8 cellular contexts compared by ENCODE assay signal in the genomic region with DNA sequence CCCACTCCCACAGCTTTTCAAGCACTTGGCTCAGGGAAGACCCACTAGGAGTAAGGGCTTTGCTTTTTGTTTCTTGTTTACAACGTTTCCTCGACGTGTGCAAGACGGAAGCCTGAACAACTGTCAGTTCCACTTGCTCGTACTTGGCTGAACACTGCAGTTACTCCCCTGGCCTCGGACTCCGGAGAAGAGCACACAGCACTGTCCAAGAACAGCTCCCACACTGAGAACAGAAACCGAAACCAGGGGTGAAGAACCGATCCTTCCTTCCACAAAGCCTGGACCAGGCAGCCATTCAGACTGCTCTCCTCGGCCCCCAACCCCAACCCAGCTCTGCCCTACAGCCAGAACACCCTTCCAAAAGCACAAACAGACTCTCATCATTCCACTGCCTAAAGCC. TPM values are rescaled to one million over a fixed set of nuclear protein-coding genes. Genes with fewer than 3 reads are reported as not detected.
A peak's percentile ranks its signal among the peaks of the same experiment; 100 is the strongest.
DNase-seq lines count a peak whose midpoint lies in the region; ATAC-seq, FAIRE-seq and TF ChIP-seq lines count a peak whose summit lies in the region.

No MANE protein-coding gene starts in this region.

- H3K9ac ChIP-seq in GM12878 (ENCODE audit: control insufficient read depth, insufficient read depth, low read length) (no peak overlapping the region), Karpas-422 (ENCODE audit: low read length) (no peak overlapping the region)

- no peak for TF ChIP-seq CTCF in GM12878 (IDR thresholded peaks at IDR 0.05 in 2 of 3, conservative IDR thresholded peaks at IDR 0.05 in 1 of 3; ENCODE audit: control insufficient read depth in 2 of 3, extremely low read depth in 1 of 3, insufficient read depth in 1 of 3, low read depth in 3 of 3, low read length in 3 of 3)

- H3K79me2 ChIP-seq in GM12878 (ENCODE audit: control insufficient read depth, insufficient read depth, low read length): peaks cover 90% of the 10 kb centered on the region
- H3K79me2 ChIP-seq in Karpas-422 (ENCODE audit: low read length): peaks cover 85% of the 10 kb centered on the region

- H4K20me1 ChIP-seq in GM12878 (ENCODE audit: control insufficient read depth, insufficient read depth): no peaks in the 10 kb centered on the region
- no peaks in the 10 kb centered on the region for H4K20me1 ChIP-seq in Karpas-422 (ENCODE audit: insufficient read depth, low read depth, low read length)

- no TSS peak for BruUV-seq in GM12878 (replicated peaks; lab: Mats Ljungman, UMichigan)

- H3K36me3 ChIP-seq in GM12878 (ENCODE audit: control insufficient read depth in 2 of 2, insufficient read depth in 2 of 2, low read length in 1 of 2) (peaks cover 6 to 11% of the 10 kb centered on the region in 2 experiments; a peak in 3 of 4 replicates), Karpas-422 (ENCODE audit: insufficient read depth, low read length) (no peaks in the 10 kb centered on the region)

- H3K27ac Mint-ChIP-seq in stimulated activated naive CD8-positive, alpha-beta T cell treated with anti-CD3 and anti-CD28 coated beads, Interleukin-15, amount 100 ng/mL, for 72 hours: peak overlapping the region; percentile 86 to 92

- TF ChIP-seq RAD21 in GM12878 (IDR thresholded peaks at IDR 0.05; ENCODE audit: insufficient read depth, low read depth, low read length): no peak

- DNase-seq in GM18507 (ENCODE audit: extremely low spot score, insufficient read length, low read depth) (no peak), Kasumi-1 (lab: John Stamatoyannopoulos, UW) (peak; percentile 72 to 79), GM12878 (ENCODE audit: low read depth, low spot score) (no peak), kidney tubule cell (ENCODE audit: low spot score) (peak; percentile 65), Karpas-422 (no peak)
- no peak for DNase-seq in stimulated activated naive CD8-positive, alpha-beta T cell treated with anti-CD3 and anti-CD28 coated beads, Interleukin-15, amount 100 ng/mL, for 72 hours
- no peak for DNase-seq in stimulated activated CD4-positive, alpha-beta T cell treated with anti-CD3 and anti-CD28 coated beads, Interleukin-12 subunit alpha, Interleukin-12 subunit beta, amount 100 ng/mL, for 4 hours

- POLR2A ChIA-PET in GM12878 (lab: Charles Lee): interaction anchor here (1.0 to 1.2 kb wide), 2 partner anchors 16 to 51 kb away, joined by 3 read pairs; no protein-coding TSS in a partner anchor

- H3K9me3 Mint-ChIP-seq in stimulated activated naive CD8-positive, alpha-beta T cell treated with anti-CD3 and anti-CD28 coated beads, Interleukin-15, amount 100 ng/mL, for 72 hours: no peaks in the 10 kb centered on the region

- H2AFZ ChIP-seq in GM12878 (ENCODE audit: control insufficient read depth, low read depth, low read length) (no peak overlapping the region), Karpas-422 (ENCODE audit: low read length) (no peak overlapping the region)

- RAD21 ChIA-PET in GM12878 (lab: Charles Lee; ENCODE audit: unreplicated experiment): interaction anchor here (1.1 to 1.3 kb wide), 3 partner anchors 11 to 184 kb away, joined by 3 to 4 read pairs (median 3); no protein-coding TSS in a partner anchor

- no peaks in the 10 kb centered on the region for H3K9me2 ChIP-seq in Karpas-422 (replicated peaks; ENCODE audit: insufficient read depth, low read length)

- H3K4me3 ChIP-seq in GM12878 (0 out of 2 replicates have a peak overlapping the region, but pooled peaks have one; percentile 21), Karpas-422 (ENCODE audit: low read length) (no peak overlapping the region)

- peak; percentile 81 for FAIRE-seq in GM18507 (lab: Jason Lieb, UNC)
- no peak for FAIRE-seq in GM12878 (lab: Jason Lieb, UNC)

- ATAC-seq in GM12878 (peak; percentile 59), HG03097 (IDR thresholded peaks at IDR 0.05; ENCODE audit: low FRiP score, unreplicated experiment) (no peak)
- ATAC-seq in stimulated activated naive CD8-positive, alpha-beta T cell treated with anti-CD3 and anti-CD28 coated beads, Interleukin-15, amount 100 ng/mL, for 72 hours: peak; percentile 29

- SMC1A ChIA-PET in GM12878 (lab: Charles Lee; ENCODE audit: uncharacterized antibody, unreplicated experiment): interaction anchor here (0.7 to 2.4 kb wide), 13 partner anchors 9 to 183 kb away, joined by 3 to 11 read pairs (median 3); no protein-coding TSS in a partner anchor

- H3K27me3 ChIP-seq in GM12878 (replicated peaks in 1 of 2; ENCODE audit: control insufficient read depth in 2 of 2, insufficient read depth in 2 of 2, low read length in 1 of 2): no peaks in the 10 kb centered on the region
- no peaks in the 10 kb centered on the region for H3K27me3 ChIP-seq in Karpas-422 (ENCODE audit: low read length)

- intact Hi-C loops in GM12878 (cut with micrococcal nuclease; ENCODE audit: unreplicated experiment): no loop called here

- no peaks in the 10 kb centered on the region for H3K27me3 Mint-ChIP-seq in stimulated activated naive CD8-positive, alpha-beta T cell treated with anti-CD3 and anti-CD28 coated beads, Interleukin-15, amount 100 ng/mL, for 72 hours

- peaks cover 49% of the 10 kb centered on the region for H3K4me1 ChIP-seq in GM12878 (ENCODE audit: control insufficient read depth, insufficient read depth, low read length)
- peaks cover 42% of the 10 kb centered on the region for H3K4me1 ChIP-seq in Karpas-422 (ENCODE audit: low read length)

- H3K27ac ChIP-seq in GM12878 (ENCODE audit: control insufficient read depth, insufficient read depth) (peak overlapping the region; percentile 27), Karpas-422 (ENCODE audit: low read length) (no peak overlapping the region)

- peak overlapping the region; percentile 84 for H3K4me3 Mint-ChIP-seq in stimulated activated naive CD8-positive, alpha-beta T cell treated with anti-CD3 and anti-CD28 coated beads, Interleukin-15, amount 100 ng/mL, for 72 hours

- CTCF ChIA-PET in GM12878 (lab: Yijun Ruan, JAX): interaction anchor here (1.1 kb wide), 1 partner anchor 12 kb away, joined by 3 read pairs; no protein-coding TSS in a partner anchor

- no peak for TF ChIP-seq EP300 in GM12878 (IDR thresholded peaks at IDR 0.05; ENCODE audit: borderline replicate concordance in 1 of 2, control insufficient read depth in 1 of 2, low read depth in 2 of 2, low read length in 2 of 2)

- 49% methylated on average over 10 of the region's 10 CpGs for WGBS in GM12878 (ENCODE audit: insufficient coverage, insufficient replicate concordance, low lambda C conversion rate, missing lambda C conversion rate)

- H3K9me3 ChIP-seq in GM12878 (replicated peaks; ENCODE audit: control insufficient read depth, insufficient read depth, low read length) (no peaks in the 10 kb centered on the region; the same call in 2 of the 3 replicates), Karpas-422 (ENCODE audit: low read length) (no peaks in the 10 kb centered on the region)

- H3K4me2 ChIP-seq in GM12878 (ENCODE audit: control insufficient read depth, insufficient read depth) (peak overlapping the region; percentile 62), Karpas-422 (ENCODE audit: low read depth, low read length, poor library complexity, severe bottlenecking) (no peak overlapping the region)

- no peak for TF ChIP-seq POLR2A in GM12878 (IDR thresholded peaks at IDR 0.05; ENCODE audit: low read depth, low read length)

- in situ Hi-C loops in GM12878 (cut with MboI): no loop called here

- peaks cover 94% of the 10 kb centered on the region for H3K4me1 Mint-ChIP-seq in stimulated activated naive CD8-positive, alpha-beta T cell treated with anti-CD3 and anti-CD28 coated beads, Interleukin-15, amount 100 ng/mL, for 72 hours

TF ChIP-seq in GM12878, 131 proteins besides CTCF, POLR2A, EP300 and RAD21:
- TF ChIP-seq MEF2A (IDR thresholded peaks at IDR 0.05; ENCODE audit: insufficient read depth, low read depth, low read length) (no peak), TARDBP (IDR thresholded peaks at IDR 0.05; ENCODE audit: borderline replicate concordance) (no peak), POLR2AphosphoS5 (IDR thresholded peaks at IDR 0.05; ENCODE audit: low read length) (no peak), IKZF2 (IDR thresholded peaks at IDR 0.05) (peak in 1 of 2 experiments; percentile 38; a peak in 2 of 4 replicates), TAF1 (IDR thresholded peaks at IDR 0.05; ENCODE audit: borderline replicate concordance, low read depth, low read length) (no peak), NRF1 (conservative IDR thresholded peaks at IDR 0.05; ENCODE audit: low read depth, low read length) (no peak), IKZF1 (conservative IDR thresholded peaks at IDR 0.05) (0 out of 2 replicates have a peak, but pooled peaks have one; percentile 17)

RNA-seq across cellular contexts. Expression of a gene that starts 25.5 kb away (rescaled TPM):
- 70.0 and 78.5 TPM in 2 replicates for total RNA-seq in GM12878 (2013; cell fraction: nucleolus; rRNA removed)
- total RNA-seq in GM12878 (2014; rRNA removed) (44.7 and 45.1 TPM in 2 replicates), GM12878 (2014; rRNA removed; fragmentation: Illumina TruSeq; extraction: Trizol) (51.1 and 51.9 TPM in 2 replicates), GM12878 (2021) (52.2 and 65.7 TPM in 2 replicates)
- polyA plus RNA-seq in GM12878 (2011; ENCODE audit: low read depth): 39.3 TPM
- polyA plus RNA-seq in GM12878 (2011; rRNA removed) (90.3 and 99.3 TPM in 2 replicates), GM12878 (2014; fragmentation: Illumina TruSeq; extraction: Trizol) (79.9 and 96.4 TPM in 2 replicates), GM12878 (2014; fragmentation: Nextera tagmentation; extraction: Ambion mirVana) (10 to 100 TPM; 58.4 to 59.9 TPM), GM12878 (2014; rRNA removed) (46.6 and 52.8 TPM in 2 replicates), GM12878 (2016; fragmentation: Nextera tagmentation; extraction: Ambion mirVana) (10 to 100 TPM; 59.4 to 66.0 TPM)
- polyA plus RNA-seq in GM12878 (2011; cell fraction: cytosol; rRNA removed): 74.6 and 83.1 TPM in 2 replicates
- polyA plus RNA-seq in GM12878 (2011; cell fraction: nucleus; rRNA removed): 54.1 and 58.8 TPM in 2 replicates
- polyA plus RNA-seq in GM12878 (2012): 49.9 and 58.7 TPM in 2 replicates
- 79.3 and 83.9 TPM in 2 replicates for polyA minus RNA-seq in GM12878 (2011; rRNA and poly(A)+ RNA removed)
- 40.8 and 41.5 TPM in 2 replicates for polyA minus RNA-seq in GM12878 (2011; cell fraction: cytosol; rRNA and poly(A)+ RNA removed)
- 22.8 and 36.9 TPM in 2 replicates for polyA minus RNA-seq in GM12878 (2011; cell fraction: nucleus; rRNA and poly(A)+ RNA removed)
- total RNA-seq in Karpas-422 (2014; rRNA removed; shearing (Covaris generic); ENCODE audit: low replicate concordance): 29.8 and 35.5 TPM in 2 replicates

Comparison
In these comparisons a context has a peak if more than half of its experiments do, and no peak if none do; other contexts are left out.
1. DNase-seq: peak in Kasumi-1 (2 of 2) and kidney tubule cell (single experiment); none in GM18507 (single experiment), GM12878 (single experiment), stimulated activated naive CD8-positive, alpha-beta T cell treated with anti-CD3 and anti-CD28 coated beads, Interleukin-15, amount 100 ng/mL, for 72 hours (0 of 2), stimulated activated CD4-positive, alpha-beta T cell treated with anti-CD3 and anti-CD28 coated beads, Interleukin-12 subunit alpha, Interleukin-12 subunit beta, amount 100 ng/mL, for 4 hours (single experiment) and Karpas-422 (single experiment).